13 cellular contexts compared by ENCODE assay signal in genomic region chr6:64988148-64988547, GRCh38.
"Had no signal": no experiment of that assay in that cellular context is flagged by ENCODE, and none has a peak within 500 bp of the region (broad histone marks: within the 10 kb centered on the region; RNA-seq: fewer than 3 reads in every experiment).

No MANE protein-coding gene starts in this region.

- ATAC-seq: gastrocnemius medialis; left cardiac atrium; natural killer cell; right lobe of liver; stimulated activated memory B cell treated with anti-CD40 and anti-IgM and Interleukin-4, amounts not matched to agents 10 μg/mL and 1 μg/mL and 100 μg/mL, for 72 hours had no signal

- H3K27me3 ChIP-seq: gastrocnemius medialis, right lobe of liver, spleen, tibial artery had no signal

- H3K27ac ChIP-seq: gastrocnemius medialis, right lobe of liver, spleen, tibial artery had no signal

- H3K36me3 ChIP-seq: gastrocnemius medialis, right lobe of liver, spleen, tibial artery had no signal

- H3K9me3 ChIP-seq: gastrocnemius medialis, right lobe of liver, spleen, tibial artery had no signal

- H3K4me1 ChIP-seq: gastrocnemius medialis, right lobe of liver, spleen, tibial artery had no signal

- H3K4me3 ChIP-seq: gastrocnemius medialis, right lobe of liver, spleen, tibial artery had no signal

- DNase-seq: activated CD4-positive, alpha-beta memory T cell treated with anti-CD3 and anti-CD28 coated beads, Interleukin-2, amount 10 ng/mL, durations not matched to agents 7 days and 5 days; activated gamma-delta T cell; activated T-cell treated with anti-CD3 and anti-CD28 coated beads, Interleukin-2, amount 50 U/mL, for 48 hours; gastrocnemius medialis; left cardiac atrium; natural killer cell; occipital lobe; right lobe of liver; spleen; stimulated activated CD4-positive, alpha-beta T cell treated with anti-CD3 and anti-CD28 coated beads, Interleukin-1b, Interleukin-23, amount 100 ng/mL, for 48 hours; T-helper 9 cell; tibial artery had no signal
